In the genomic region with DNA sequence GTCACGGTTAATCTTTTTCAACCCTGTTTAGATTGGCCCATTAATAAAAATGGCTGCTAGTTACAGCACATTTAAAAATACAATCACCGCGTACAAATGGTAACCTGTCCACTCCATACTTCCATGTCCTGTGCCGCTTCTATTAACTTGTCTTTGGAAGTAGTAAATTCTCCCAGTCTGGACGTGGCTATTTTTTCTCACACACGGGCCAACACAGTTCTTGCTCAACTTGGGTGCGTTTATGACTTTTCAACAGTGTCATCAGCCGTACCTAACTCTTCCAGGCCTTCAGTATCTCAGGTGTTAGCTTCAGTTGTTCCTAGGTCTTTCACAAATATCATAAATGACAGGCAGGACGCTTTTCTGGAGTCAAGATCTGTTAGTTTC, we compare ENCODE assay signal across 8 cellular contexts. TPM values are rescaled to one million over a fixed set of nuclear protein-coding genes. Genes with fewer than 3 reads are reported as not detected.
DNase-seq lines count a peak whose midpoint lies in the region; ATAC-seq and TF ChIP-seq lines count a peak whose summit lies in the region.

No MANE protein-coding gene starts in this region.

- in situ Hi-C loops in IMR-90 (cut with MboI; ENCODE audit: low sequenced_read_pairs): no loop called here

- peaks cover 4 to 33% of the 10 kb centered on the region in 2 experiments; a peak in 3 of 4 replicates for H3K79me1 ChIP-seq in IMR-90 (ENCODE audit: low read depth in 1 of 2, low read length in 2 of 2)

- peaks cover 21% of the 10 kb centered on the region for H3K4me1 Mint-ChIP-seq in Caco-2 (ENCODE audit: low read depth, unreplicated experiment)
- peaks cover 41% of the 10 kb centered on the region for H3K4me1 Mint-ChIP-seq in central memory CD8-positive, alpha-beta T cell
- peaks cover 44% of the 10 kb centered on the region for H3K4me1 Mint-ChIP-seq in mesothelial cell of epicardium

- no peaks in the 10 kb centered on the region for H3K9me3 Mint-ChIP-seq in Caco-2 (ENCODE audit: unreplicated experiment)
- H3K9me3 Mint-ChIP-seq in central memory CD8-positive, alpha-beta T cell: no peaks in the 10 kb centered on the region
- H3K9me3 Mint-ChIP-seq in mesothelial cell of epicardium: no peaks in the 10 kb centered on the region

- peak overlapping the region; percentile 65 for H2BK20ac ChIP-seq in IMR-90 (ENCODE audit: low read depth, low read length)

- BruUV-seq in Caco-2 (replicated peaks; lab: Mats Ljungman, UMichigan): TSS peak; percentile 97
- BruUV-seq in IMR-90 (replicated peaks; lab: Mats Ljungman, UMichigan): no TSS peak

- dilution Hi-C loops in IMR-90 (cut with HindIII; ENCODE audit: low sequenced_read_pairs, unreplicated experiment): no loop called here

- peaks cover 14% of the 10 kb centered on the region for H3K36me3 Mint-ChIP-seq in Caco-2 (ENCODE audit: insufficient read depth, unreplicated experiment)
- H3K36me3 Mint-ChIP-seq in central memory CD8-positive, alpha-beta T cell (ENCODE audit: insufficient read depth): peaks cover 14% of the 10 kb centered on the region
- H3K36me3 Mint-ChIP-seq in mesothelial cell of epicardium: no peaks in the 10 kb centered on the region

- ATAC-seq in IMR-90 (ENCODE audit: low read depth) (no peak), HG02763 (IDR thresholded peaks at IDR 0.05; ENCODE audit: unreplicated experiment) (no peak), HG03520 (IDR thresholded peaks at IDR 0.05; ENCODE audit: unreplicated experiment) (no peak)
- no peak for ATAC-seq in central memory CD8-positive, alpha-beta T cell (replicated peaks; ENCODE audit: extremely low read depth, poor library complexity, severe bottlenecking)

- peak overlapping the region; percentile 93 for H4K5ac ChIP-seq in IMR-90 (ENCODE audit: low read depth, low read length)

- H3K36me3 ChIP-seq in Caco-2 (ENCODE audit: control insufficient read depth, insufficient read depth, low read length): no peaks in the 10 kb centered on the region
- no peaks in the 10 kb centered on the region for H3K36me3 ChIP-seq in IMR-90 (ENCODE audit: control insufficient read depth, insufficient read depth, low read length)

- no peaks in the 10 kb centered on the region for H3K27me3 Mint-ChIP-seq in Caco-2 (ENCODE audit: insufficient read depth, unreplicated experiment)
- H3K27me3 Mint-ChIP-seq in central memory CD8-positive, alpha-beta T cell: no peaks in the 10 kb centered on the region
- no peaks in the 10 kb centered on the region for H3K27me3 Mint-ChIP-seq in mesothelial cell of epicardium (ENCODE audit: low read depth)

- H3K4me1 ChIP-seq in Caco-2: peaks cover 14% of the 10 kb centered on the region
- peaks cover 16% of the 10 kb centered on the region for H3K4me1 ChIP-seq in IMR-90 (ENCODE audit: control insufficient read depth, insufficient read depth, low read length)

- no peak for DNase-seq in Caco-2
- DNase-seq in IMR-90: no peak
- no peak for DNase-seq in central memory CD8-positive, alpha-beta T cell (ENCODE audit: low spot score in 2 of 2)
- no peak for DNase-seq in mesothelial cell of epicardium (ENCODE audit: low spot score in 2 of 2, unreplicated experiment in 2 of 2)
- DNase-seq in stimulated activated CD4-positive, alpha-beta T cell treated with anti-CD3 and anti-CD28 coated beads, Interleukin-12 subunit alpha, Interleukin-12 subunit beta, amount 100 ng/mL, for 4 hours: no peak
- DNase-seq in activated CD4-positive, CD25-positive, alpha-beta regulatory T cell (lab: John Stamatoyannopoulos, UW): no peak

- H2AK9ac ChIP-seq in IMR-90 (replicated peaks; ENCODE audit: low read depth, low read length, poor library complexity): peak overlapping the region; percentile 38

- H3K9me1 ChIP-seq in IMR-90 (ENCODE audit: insufficient read depth, low read length): peaks cover 17% of the 10 kb centered on the region

- H3K4me3 Mint-ChIP-seq in Caco-2 (ENCODE audit: unreplicated experiment) (peak overlapping the region; percentile 80), mesothelial cell of epicardium (peak overlapping the region; percentile 77)
- H3K4me3 Mint-ChIP-seq in central memory CD8-positive, alpha-beta T cell: peak overlapping the region; percentile 93

- peak overlapping the region; percentile 93 for H3K18ac ChIP-seq in IMR-90 (ENCODE audit: low read depth, low read length)

- H2BK5ac ChIP-seq in IMR-90 (ENCODE audit: low read depth, low read length, poor library complexity, severe bottlenecking): peak overlapping the region; percentile 69

- H3K4ac ChIP-seq in IMR-90 (ENCODE audit: low read depth, low read length): peak overlapping the region; percentile 56

- H4K91ac ChIP-seq in IMR-90 (ENCODE audit: insufficient read depth, low read depth, low read length): peak overlapping the region; percentile 67

- peak overlapping the region; percentile 38 for H3K9ac ChIP-seq in IMR-90 (ENCODE audit: low read depth, low read length)

- TF ChIP-seq RAD21 in IMR-90 (IDR thresholded peaks at IDR 0.05; ENCODE audit: low read length): no peak

- no peaks in the 10 kb centered on the region for H3K27me3 ChIP-seq in Caco-2 (replicated peaks; ENCODE audit: control insufficient read depth, insufficient read depth, low read length)
- no peaks in the 10 kb centered on the region for H3K27me3 ChIP-seq in IMR-90 (ENCODE audit: control insufficient read depth, insufficient read depth, low read length)

- peak overlapping the region; percentile 11; the same call in 1 of the 2 replicates for H3K56ac ChIP-seq in IMR-90 (ENCODE audit: extremely low read depth, insufficient read depth, low read length)

- H2BK120ac ChIP-seq in IMR-90 (ENCODE audit: low read depth, low read length): peak overlapping the region; percentile 59

- peak overlapping the region; percentile 55 for H3K23ac ChIP-seq in IMR-90 (ENCODE audit: low read depth, low read length)

- H3K27ac Mint-ChIP-seq in Caco-2 (ENCODE audit: unreplicated experiment) (peak overlapping the region; percentile 79), mesothelial cell of epicardium (peak overlapping the region; percentile 98)
- H3K27ac Mint-ChIP-seq in central memory CD8-positive, alpha-beta T cell (ENCODE audit: low read depth): peak overlapping the region; percentile 91

- peak overlapping the region; percentile 92 for H3K4me2 ChIP-seq in IMR-90 (ENCODE audit: low read depth, low read length)

- peaks cover 28% of the 10 kb centered on the region for H4K20me1 ChIP-seq in IMR-90 (ENCODE audit: insufficient read depth, low read length)

- H4K8ac ChIP-seq in IMR-90 (ENCODE audit: low read depth in 2 of 2, low read length in 2 of 2): peak overlapping the region; percentile 62 to 89; a peak in 3 of 4 replicates

- no peak for TF ChIP-seq POLR2A in IMR-90 (IDR thresholded peaks at IDR 0.05; ENCODE audit: low read depth, low read length)

- WGBS in IMR-90 (ENCODE audit: extremely low coverage in 2 of 2, insufficient read length in 1 of 2), 2 experiments: 43% methylated on average over 6 of the region's 9 CpGs; no CpG with 5 or more reads in 1 of the 2 experiments

- H3K14ac ChIP-seq in IMR-90 (replicated peaks; ENCODE audit: low read depth, low read length): peak overlapping the region; percentile 55

- H3K4me3 ChIP-seq in Caco-2 (ENCODE audit: low read depth, low read length) (peak overlapping the region; percentile 95), IMR-90 (ENCODE audit: insufficient read depth, low read depth, low read length) (peak overlapping the region; percentile 97)

- peak overlapping the region; percentile 71 for H3K27ac ChIP-seq in IMR-90 (ENCODE audit: insufficient read depth, low read length)

- CTCF ChIA-PET in Caco-2 (lab: Charles Lee): interaction anchor here (0.9 to 1.7 kb wide), 10 partner anchors 13 to 154 kb away, joined by 3 to 11 read pairs (median 6); partner anchors contain the start of gene MAP3K9
- CTCF ChIA-PET in IMR-90 (lab: Yijun Ruan, JAX): interaction anchor here (0.8 to 2.3 kb wide), 13 partner anchors 9 to 89 kb away, joined by 3 to 13 read pairs (median 5); no protein-coding TSS in a partner anchor

- intact Hi-C loops in Caco-2 (cut with micrococcal nuclease; ENCODE audit: unreplicated experiment): loop anchor here (1.0 to 5.0 kb wide), 3 partner anchors 50 to 84 kb away; no protein-coding TSS in a partner anchor
- intact Hi-C loops in IMR-90 (cut with micrococcal nuclease): loop anchor here (1.0 to 2.0 kb wide), 2 partner anchors 46 to 90 kb away; no protein-coding TSS in a partner anchor

- TF ChIP-seq CTCF in Caco-2 (IDR thresholded peaks at IDR 0.05; ENCODE audit: insufficient read depth in 1 of 2, low read depth in 1 of 2, low read length in 1 of 2, severe bottlenecking in 1 of 2, unreplicated experiment in 1 of 2) (no peak), IMR-90 (conservative IDR thresholded peaks at IDR 0.05; ENCODE audit: low read depth, low read length) (no peak), mesothelial cell of epicardium (IDR thresholded peaks at IDR 0.05; ENCODE audit: unreplicated experiment) (no peak)

- no peaks in the 10 kb centered on the region for H3K9me3 ChIP-seq in Caco-2
- H3K9me3 ChIP-seq in IMR-90 (ENCODE audit: control insufficient read depth, insufficient read depth, low read length): no peaks in the 10 kb centered on the region

- H2AK5ac ChIP-seq in IMR-90 (ENCODE audit: low read depth, low read length): no peak overlapping the region

- peak overlapping the region; percentile 54; the same call in 2 of the 3 replicates for H2BK15ac ChIP-seq in IMR-90 (ENCODE audit: low read depth, low read length)

- POLR2A ChIA-PET in Caco-2 (lab: Charles Lee) (interaction anchor here (0.6 kb wide), 1 partner anchor 81 kb away, joined by 6 read pairs; no protein-coding TSS in a partner anchor), IMR-90 (lab: Charles Lee; ENCODE audit: unreplicated experiment) (no interaction called here)

- H2AFZ ChIP-seq in IMR-90 (replicated peaks; ENCODE audit: low read length, poor library complexity): peak overlapping the region; percentile 90

TF ChIP-seq in IMR-90, 13 proteins besides CTCF, POLR2A, EP300 and RAD21 (continues in another document):
- TF ChIP-seq MAZ (IDR thresholded peaks at IDR 0.05; ENCODE audit: borderline replicate concordance, low read depth, low read length): no peak
- TF ChIP-seq RCOR1 (IDR thresholded peaks at IDR 0.05; ENCODE audit: insufficient replicate concordance, low read length): no peak
- TF ChIP-seq FOS (IDR thresholded peaks at IDR 0.05; ENCODE audit: low read depth, low read length): no peak
- no peak for TF ChIP-seq MXI1 (IDR thresholded peaks at IDR 0.05; ENCODE audit: borderline replicate concordance, low read depth, low read length)
- no peak for TF ChIP-seq CHD1 (IDR thresholded peaks at IDR 0.05; ENCODE audit: low read depth, low read length)
- no peak for TF ChIP-seq CEBPB (IDR thresholded peaks at IDR 0.05; ENCODE audit: low read depth, low read length)
- no peak for TF ChIP-seq MAFK (IDR thresholded peaks at IDR 0.05; ENCODE audit: low read depth, low read length)
- TF ChIP-seq NFE2L2 (IDR thresholded peaks at IDR 0.05; ENCODE audit: low read depth, low read length): no peak

RNA-seq across cellular contexts. Expression of gene PCNX1, which starts 0.5 kb away (rescaled TPM):
- total RNA-seq in Caco-2 (2022): 29.0 and 37.4 TPM in 2 replicates
- 43.7 and 45.3 TPM in 2 replicates for total RNA-seq in IMR-90 (2012; rRNA removed)
- 15.0 and 15.1 TPM in 2 replicates for polyA plus RNA-seq in IMR-90 (2012; rRNA removed)
- 4.5 and 7.1 TPM in 2 replicates for polyA plus RNA-seq in IMR-90 (2012; cell fraction: cytosol; rRNA removed)
- polyA plus RNA-seq in IMR-90 (2012; cell fraction: nucleus; rRNA removed; ENCODE audit: low replicate concordance): 23.2 and 40.0 TPM in 2 replicates
- 73.5 to 77.2 TPM (median 76.2 TPM) in 3 replicates for total RNA-seq in mesothelial cell of epicardium
